ENCODE assay signal across 16 cellular contexts in genomic region chr20:61268024-61268423, GRCh38. TPM values are rescaled to one million over a fixed set of nuclear protein-coding genes. Genes with fewer than 3 reads are reported as not detected.
DNase-seq lines count a peak whose midpoint lies in the region; TF ChIP-seq lines count a peak whose summit lies in the region.
"Had no signal": no experiment of that assay in that cellular context is flagged by ENCODE, and none has a peak within 500 bp of the region (broad histone marks: within the 10 kb centered on the region; RNA-seq: fewer than 3 reads in every experiment).

No MANE protein-coding gene starts in this region.

- DNase-seq in mesenchymal stem cell (no peak), spleen (peak; percentile 67), NCI-H526 treated with DMSO at 0.1 percent for 48 hours (lab: John Stamatoyannopoulos, UW) (no peak), SK-N-SH (no peak), caudate nucleus (lab: John Stamatoyannopoulos, UW) (no peak)
- DNase-seq: C1 segment of cervical spinal cord; Calu3; CD4-positive, alpha-beta memory T cell; COR-L47; DMS53; DMS79 treated with DMSO at 0.1 percent for 48 hours; GF-D8; GOT3; H7; HFFc6 had no signal

- H4K20me1 ChIP-seq in SK-N-SH (ENCODE audit: insufficient read depth) = no peaks in the 10 kb centered on the region

- no peaks in the 10 kb centered on the region for H3F3A ChIP-seq in SK-N-SH (replicated peaks; ENCODE audit: insufficient read depth)

- no peak overlapping the region for H3K27ac ChIP-seq in mesenchymal stem cell (ENCODE audit: low read length, poor library complexity, severe bottlenecking)
- no peak overlapping the region for H3K27ac ChIP-seq in spleen
- no peak overlapping the region for H3K27ac ChIP-seq in SK-N-SH (ENCODE audit: low read depth in 2 of 2, low read length in 1 of 2)
- H3K27ac ChIP-seq in caudate nucleus (ENCODE audit: low read depth, low read length) = no peak overlapping the region

- no peak for TF ChIP-seq RAD21 in SK-N-SH (IDR thresholded peaks at IDR 0.05; ENCODE audit: low read length)

- no peak for TF ChIP-seq POLR2A in spleen (IDR thresholded peaks at IDR 0.05)

- CTCF ChIA-PET in SK-N-SH (lab: Yijun Ruan, JAX) = interaction anchor here (0.8 kb wide), 1 partner anchor 1057 kb away, joined by 3 read pairs; no protein-coding TSS in a partner anchor

- H3K4me3 ChIP-seq in mesenchymal stem cell (ENCODE audit: insufficient read depth in 1 of 2, low read depth in 1 of 2, low read length in 2 of 2) = no peak overlapping the region
- no peak overlapping the region for H3K4me3 ChIP-seq in spleen
- no peak overlapping the region for H3K4me3 ChIP-seq in SK-N-SH (ENCODE audit: low read depth in 2 of 2, low read length in 1 of 2)

- no peak for TF ChIP-seq EP300 in SK-N-SH (IDR thresholded peaks at IDR 0.05; ENCODE audit: borderline replicate concordance in 1 of 2, low read depth in 1 of 2, low read length in 1 of 2)

- no peaks in the 10 kb centered on the region for H3K79me2 ChIP-seq in SK-N-SH (ENCODE audit: insufficient read depth)

- H3K36me3 ChIP-seq in mesenchymal stem cell (ENCODE audit: control insufficient read depth in 1 of 2, insufficient read depth in 2 of 2, low read depth in 1 of 2, low read length in 2 of 2) = peaks cover 0 to 16% of the 10 kb centered on the region in 2 experiments
- H3K36me3 ChIP-seq in spleen = no peaks in the 10 kb centered on the region
- H3K36me3 ChIP-seq in SK-N-SH (replicated peaks in 1 of 2; ENCODE audit: control insufficient read depth in 1 of 2, insufficient read depth in 2 of 2, low read length in 1 of 2) = no peaks in the 10 kb centered on the region

- POLR2A ChIA-PET in SK-N-SH (lab: Yijun Ruan, JAX) = no interaction called here

- no peak overlapping the region for H2BK5ac ChIP-seq in mesenchymal stem cell (ENCODE audit: low read depth, low read length, poor library complexity, severe bottlenecking)

- H2BK12ac ChIP-seq in mesenchymal stem cell (ENCODE audit: low read length in 2 of 2) = no peak overlapping the region

- peaks cover 36% of the 10 kb centered on the region for H3K79me1 ChIP-seq in mesenchymal stem cell (replicated peaks; ENCODE audit: low read length, poor library complexity, severe bottlenecking)

- H3K9ac ChIP-seq in mesenchymal stem cell (ENCODE audit: low read length) (no peak overlapping the region), SK-N-SH (no peak overlapping the region)

- H3K4ac ChIP-seq in mesenchymal stem cell (ENCODE audit: low read depth in 1 of 2, low read length in 2 of 2) = no peak overlapping the region

- intact Hi-C loops in spleen (cut with DNase I; ENCODE audit: low total_unique reads) = no loop called here

- H3K4me1 ChIP-seq in mesenchymal stem cell (ENCODE audit: control insufficient read depth, insufficient read depth, low read depth, low read length) (peaks cover 6% of the 10 kb centered on the region), spleen (peaks cover 0 to 4% (median 2%) of the 10 kb centered on the region in 6 donors), SK-N-SH (ENCODE audit: control insufficient read depth in 1 of 2, insufficient read depth in 2 of 2, low read depth in 1 of 2, low read length in 1 of 2) (no peaks in the 10 kb centered on the region)

- H2BK15ac ChIP-seq in mesenchymal stem cell (ENCODE audit: low read depth, poor library complexity, severe bottlenecking) = peak overlapping the region; percentile 52

- no peak overlapping the region for H2AK5ac ChIP-seq in mesenchymal stem cell (ENCODE audit: low read length, severe bottlenecking)

- H3K4me2 ChIP-seq in mesenchymal stem cell (ENCODE audit: low read length, poor library complexity, severe bottlenecking) = no peak overlapping the region
- H3K4me2 ChIP-seq in SK-N-SH = no peak overlapping the region

- H2AFZ ChIP-seq in mesenchymal stem cell (ENCODE audit: low read depth, low read length) (no peak overlapping the region), SK-N-SH (ENCODE audit: low read depth) (no peak overlapping the region)

- no peak overlapping the region for H4K91ac ChIP-seq in mesenchymal stem cell (ENCODE audit: low read length)

- no peak for TF ChIP-seq CTCF in spleen (IDR thresholded peaks at IDR 0.05 in 8 of 11, conservative IDR thresholded peaks at IDR 0.05 in 3 of 11)
- TF ChIP-seq CTCF in SK-N-SH (IDR thresholded peaks at IDR 0.05) = no peak

- H4K8ac ChIP-seq in mesenchymal stem cell (ENCODE audit: low read length) = no peak overlapping the region

- H3K23ac ChIP-seq in mesenchymal stem cell (ENCODE audit: low read length in 2 of 2) = no peak overlapping the region

- H3K9me3 ChIP-seq in mesenchymal stem cell (ENCODE audit: control insufficient read depth, low read length) = no peaks in the 10 kb centered on the region
- no peaks in the 10 kb centered on the region for H3K9me3 ChIP-seq in spleen
- no peaks in the 10 kb centered on the region for H3K9me3 ChIP-seq in SK-N-SH

- 94% methylated on average over 10 of the region's 10 CpGs for WGBS in mesenchymal stem cell
- 75 to 94% (median 87%) methylated on average over 5 to 10 of the region's 10 CpGs for WGBS in spleen, 5 donors
- 39% methylated on average over 7 of the region's 10 CpGs for WGBS in SK-N-SH (ENCODE audit: low lambda C conversion rate)

- no peak overlapping the region for H3K18ac ChIP-seq in mesenchymal stem cell (ENCODE audit: low read depth in 1 of 2, low read length in 2 of 2)

- H2BK120ac ChIP-seq in mesenchymal stem cell (ENCODE audit: low read depth, low read length) = no peak overlapping the region

- H3K14ac ChIP-seq in mesenchymal stem cell (ENCODE audit: low read length in 2 of 2) = no peak overlapping the region

- H3K9me2 ChIP-seq in SK-N-SH = no peaks in the 10 kb centered on the region

- H3K27me3 ChIP-seq in mesenchymal stem cell (ENCODE audit: control insufficient read depth in 1 of 2, insufficient read depth in 1 of 2, low read length in 2 of 2) (peaks cover 0 to 17% of the 10 kb centered on the region in 2 experiments), spleen (replicated peaks in 1 of 7) (peaks cover 0 to 18% (median 0%) of the 10 kb centered on the region in 7 donors), SK-N-SH (ENCODE audit: insufficient read depth) (no peaks in the 10 kb centered on the region)

TF ChIP-seq in PFSK-1, 5 proteins besides CTCF, POLR2A, EP300 and RAD21 (continues in another document):
- TF ChIP-seq POLR2AphosphoS5 (IDR thresholded peaks at IDR 0.05; ENCODE audit: low read depth, low read length) (peak; percentile 9; the same call in 1 of the 2 replicates), SIN3A (IDR thresholded peaks at IDR 0.05; ENCODE audit: borderline replicate concordance, insufficient read depth, low read length) (no peak), FOXP2 (optimal IDR thresholded peaks at IDR 0.05; ENCODE audit: borderline replicate concordance, extremely low read depth, extremely low read length, insufficient read depth) (no peak)

TF ChIP-seq in SK-N-SH, 30 proteins besides CTCF, POLR2A, EP300 and RAD21 (continues in another document):
- TF ChIP-seq, protein P1, sequence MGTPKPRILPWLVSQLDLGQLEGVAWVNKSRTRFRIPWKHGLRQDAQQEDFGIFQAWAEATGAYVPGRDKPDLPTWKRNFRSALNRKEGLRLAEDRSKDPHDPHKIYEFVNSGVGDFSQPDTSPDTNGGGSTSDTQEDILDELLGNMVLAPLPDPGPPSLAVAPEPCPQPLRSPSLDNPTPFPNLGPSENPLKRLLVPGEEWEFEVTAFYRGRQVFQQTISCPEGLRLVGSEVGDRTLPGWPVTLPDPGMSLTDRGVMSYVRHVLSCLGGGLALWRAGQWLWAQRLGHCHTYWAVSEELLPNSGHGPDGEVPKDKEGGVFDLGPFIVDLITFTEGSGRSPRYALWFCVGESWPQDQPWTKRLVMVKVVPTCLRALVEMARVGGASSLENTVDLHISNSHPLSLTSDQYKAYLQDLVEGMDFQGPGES (IDR thresholded peaks at IDR 0.05; ENCODE audit: low read depth, low read length) = no peak
- TF ChIP-seq POLR2AphosphoS5 (IDR thresholded peaks at IDR 0.05; ENCODE audit: low read depth, low read length) (no peak), ZBTB33 (IDR thresholded peaks at IDR 0.05; ENCODE audit: borderline replicate concordance, low read depth) (no peak), TEAD4 (IDR thresholded peaks at IDR 0.05; ENCODE audit: borderline replicate concordance, insufficient read depth) (no peak), CHD2 (IDR thresholded peaks at IDR 0.05; ENCODE audit: low read length, partially characterized antibody) (no peak), MEF2A (IDR thresholded peaks at IDR 0.05; ENCODE audit: borderline replicate concordance, low read depth) (no peak), NFIC (IDR thresholded peaks at IDR 0.05; ENCODE audit: borderline replicate concordance) (no peak), FOXM1 (IDR thresholded peaks at IDR 0.05; ENCODE audit: low read depth) (no peak), SMC3 (IDR thresholded peaks at IDR 0.05; ENCODE audit: low read depth, low read length) (no peak), MAX (IDR thresholded peaks at IDR 0.05; ENCODE audit: low read depth) (no peak)

RNA-seq across cellular contexts. Expression of gene CDH4, which starts 16.0 kb away (rescaled TPM):
- polyA plus RNA-seq in PFSK-1 (2012; ENCODE audit: insufficient read length, low read depth) = 74.2 TPM
- 11.5 TPM for polyA plus RNA-seq in mesenchymal stem cell (2013, experiment 1 of 2)
- polyA plus RNA-seq in mesenchymal stem cell (2013, experiment 2 of 2) = 11.1 TPM
- total RNA-seq in spleen = 10 to 100 TPM in 4 of 7 donors, 1 to 10 TPM in 3; 5.4 to 20.1 (median 10.3) TPM
- polyA plus RNA-seq in spleen (1 to 10 TPM in 1 of 3 donors, under 1 TPM in 2; 0.30 to 1.8 (median 0.54) TPM), SK-N-SH (2012; rRNA removed) (not detected in 2 replicates)
- not detected in 2 replicates for polyA plus RNA-seq in SK-N-SH (2012; cell fraction: cytosol; rRNA removed)
- not detected in 2 replicates for polyA plus RNA-seq in SK-N-SH (2012; cell fraction: nucleus; rRNA removed)
- total RNA-seq: Calu3 had no signal
